Comparison of ENCODE assay signal across 23 cellular contexts in genomic region chr15:79371581-79371980, GRCh38.
"Had no signal": no experiment of that assay in that cellular context is flagged by ENCODE, and none has a peak within 500 bp of the region (broad histone marks: within the 10 kb centered on the region; RNA-seq: fewer than 3 reads in every experiment).

No MANE protein-coding gene starts in this region.

- H3K9me3 Mint-ChIP-seq: effector memory CD8-positive, alpha-beta T cell; naive thymus-derived CD4-positive, alpha-beta T cell; stimulated activated memory B cell treated with anti-CD40 and anti-IgM and Interleukin-4, amounts not matched to agents 10 μg/mL and 1 μg/mL and 100 μg/mL, for 72 hours; stimulated activated naive CD8-positive, alpha-beta T cell treated with anti-CD3 and anti-CD28 coated beads, Interleukin-15, Interleukin-2, amounts not matched to agents 100 ng/mL and 50 ng/mL, for 24 hours had no signal

- H3K36me3 Mint-ChIP-seq: stimulated activated memory B cell treated with anti-CD40 and anti-IgM and Interleukin-4, amounts not matched to agents 10 μg/mL and 1 μg/mL and 100 μg/mL, for 72 hours had no signal

- H3K27me3 Mint-ChIP-seq: effector memory CD8-positive, alpha-beta T cell; naive thymus-derived CD4-positive, alpha-beta T cell; stimulated activated memory B cell treated with anti-CD40 and anti-IgM and Interleukin-4, amounts not matched to agents 10 μg/mL and 1 μg/mL and 100 μg/mL, for 72 hours; stimulated activated naive CD8-positive, alpha-beta T cell treated with anti-CD3 and anti-CD28 coated beads, Interleukin-15, Interleukin-2, amounts not matched to agents 100 ng/mL and 50 ng/mL, for 24 hours had no signal

- H3K4me3 ChIP-seq: esophagus squamous epithelium, gastroesophageal sphincter, left ventricle myocardium inferior, lower lobe of right lung, psoas muscle, right lobe of liver, tibial artery, upper lobe of left lung, uterus had no signal

- H3K27ac Mint-ChIP-seq: effector memory CD8-positive, alpha-beta T cell; stimulated activated memory B cell treated with anti-CD40 and anti-IgM and Interleukin-4, amounts not matched to agents 10 μg/mL and 1 μg/mL and 100 μg/mL, for 72 hours; stimulated activated naive CD8-positive, alpha-beta T cell treated with anti-CD3 and anti-CD28 coated beads, Interleukin-15, Interleukin-2, amounts not matched to agents 100 ng/mL and 50 ng/mL, for 24 hours had no signal

- H3K9me3 ChIP-seq: esophagus squamous epithelium, gastroesophageal sphincter, left ventricle myocardium inferior, lower lobe of right lung, neutrophil, psoas muscle, right lobe of liver, tibial artery, upper lobe of left lung, uterus had no signal

- DNase-seq: effector memory CD8-positive, alpha-beta T cell; esophagus squamous epithelium; foreskin fibroblast; glutamatergic neuron; kidney; left cardiac atrium; left ventricle myocardium inferior; lower lobe of right lung; mesenchymal stem cell; naive thymus-derived CD4-positive, alpha-beta T cell; psoas muscle; retina; right lobe of liver; stimulated activated CD4-positive, alpha-beta T cell treated with anti-CD3 and anti-CD28 coated beads, Interleukin-15, amount 100 ng/mL, for 24 hours; stimulated activated CD4-positive, alpha-beta T cell treated with anti-CD3 and anti-CD28 coated beads, Interleukin-1b, Interleukin-23, amount 100 ng/mL, for 48 hours; stimulated activated CD4-positive, alpha-beta T cell treated with anti-CD3 and anti-CD28 coated beads, Interleukin-4, amount 100 ng/mL, for 24 hours; tibial artery; upper lobe of left lung; uterus had no signal

- H3K27ac ChIP-seq: esophagus squamous epithelium, gastroesophageal sphincter, left ventricle myocardium inferior, lower lobe of right lung, neutrophil, psoas muscle, right lobe of liver, tibial artery, upper lobe of left lung, uterus had no signal

- ATAC-seq: effector memory CD8-positive, alpha-beta T cell; gastroesophageal sphincter; left cardiac atrium; lower lobe of right lung; naive thymus-derived CD4-positive, alpha-beta T cell; psoas muscle; right lobe of liver; stimulated activated memory B cell treated with anti-CD40 and anti-IgM and Interleukin-4, amounts not matched to agents 10 μg/mL and 1 μg/mL and 100 μg/mL, for 72 hours had no signal

- H3K36me3 ChIP-seq: esophagus squamous epithelium, gastroesophageal sphincter, left ventricle myocardium inferior, lower lobe of right lung, neutrophil, right lobe of liver, tibial artery, upper lobe of left lung, uterus had no signal

- H3K4me3 Mint-ChIP-seq: effector memory CD8-positive, alpha-beta T cell; naive thymus-derived CD4-positive, alpha-beta T cell; stimulated activated memory B cell treated with anti-CD40 and anti-IgM and Interleukin-4, amounts not matched to agents 10 μg/mL and 1 μg/mL and 100 μg/mL, for 72 hours; stimulated activated naive CD8-positive, alpha-beta T cell treated with anti-CD3 and anti-CD28 coated beads, Interleukin-15, Interleukin-2, amounts not matched to agents 100 ng/mL and 50 ng/mL, for 24 hours had no signal

- H3K27me3 ChIP-seq: esophagus squamous epithelium, gastroesophageal sphincter, neutrophil, right lobe of liver, tibial artery, upper lobe of left lung, uterus had no signal

- H3K4me1 ChIP-seq: esophagus squamous epithelium, gastroesophageal sphincter, left ventricle myocardium inferior, lower lobe of right lung, psoas muscle, right lobe of liver, upper lobe of left lung, uterus had no signal

- H3K4me1 Mint-ChIP-seq: naive thymus-derived CD4-positive, alpha-beta T cell; stimulated activated memory B cell treated with anti-CD40 and anti-IgM and Interleukin-4, amounts not matched to agents 10 μg/mL and 1 μg/mL and 100 μg/mL, for 72 hours had no signal
